In the genomic region with DNA sequence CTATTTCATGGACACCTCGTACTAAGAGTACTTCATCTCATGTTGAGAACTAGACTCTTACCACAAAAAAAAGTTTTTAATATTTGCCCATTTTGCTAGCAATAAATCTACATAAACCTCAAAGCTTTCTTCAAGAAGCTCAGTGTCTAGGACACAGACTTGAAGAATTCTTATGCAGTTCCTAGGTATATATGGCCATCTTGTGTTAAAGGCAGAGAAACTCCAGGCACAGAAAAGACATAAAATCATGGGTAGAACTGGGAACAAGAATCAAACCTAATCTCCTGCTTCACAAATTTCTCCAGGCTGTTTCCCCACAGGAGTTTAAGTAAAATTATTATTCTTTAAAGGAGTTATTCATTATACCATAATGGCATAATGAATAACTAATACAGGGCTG, we compare ENCODE assay signal across 15 cellular contexts. TPM values are rescaled to one million over a fixed set of nuclear protein-coding genes. Genes with fewer than 3 reads are reported as not detected.
DNase-seq lines count a peak whose midpoint lies in the region; ATAC-seq, FAIRE-seq and TF ChIP-seq lines count a peak whose summit lies in the region.
"Had no signal": no experiment of that assay in that cellular context is flagged by ENCODE, and none has a peak within 500 bp of the region (broad histone marks: within the 10 kb centered on the region; RNA-seq: fewer than 3 reads in every experiment).

No MANE protein-coding gene starts in this region.

- intact Hi-C loops in activated CD4-positive, alpha-beta T cell treated with anti-CD3 and anti-CD28 coated beads for 36 hours (cut with DNase I, micrococcal nuclease), result loop anchor here (5.0 kb wide), 2 partner anchors 457 to 1383 kb away; a partner anchor contains a TSS
- intact Hi-C loops in GM12878 (cut with micrococcal nuclease; ENCODE audit: unreplicated experiment), result loop anchor here (5.0 kb wide), 1 partner anchor 53 kb away; no protein-coding TSS in a partner anchor

- DNase-seq in activated CD4-positive, alpha-beta T cell treated with anti-CD3 and anti-CD28 coated beads for 36 hours, result no peak
- no peak for DNase-seq in activated CD4-positive, alpha-beta T cell treated with anti-CD3 and anti-CD28 coated beads, Interleukin-2, amount 50 U/mL, for 48 hours
- DNase-seq in GM12878 (ENCODE audit: low read depth, low spot score) (no peak), renal cortical epithelial cell (ENCODE audit: low read depth) (peak; percentile 41), AG20443 (ENCODE audit: low spot score) (no peak), NCI-H774 (lab: John Stamatoyannopoulos, UW) (no peak), left lobe of liver (ENCODE audit: low spot score) (no peak)
- DNase-seq: activated CD4-positive, alpha-beta T cell treated with anti-CD3 and anti-CD28 coated beads for 48 hours; heart left ventricle; NCI-H226; substantia nigra had no signal

- H3K9me3 ChIP-seq in GM12878 (replicated peaks; ENCODE audit: control insufficient read depth, insufficient read depth, low read length), result no peaks in the 10 kb centered on the region
- H3K9me3 ChIP-seq: heart left ventricle had no signal

- peaks cover 59% of the 10 kb centered on the region for H3K36me3 Mint-ChIP-seq in activated CD4-positive, alpha-beta T cell treated with anti-CD3 and anti-CD28 coated beads for 36 hours (ENCODE audit: low read depth)

- H3K9me3 Mint-ChIP-seq in activated CD4-positive, alpha-beta T cell treated with anti-CD3 and anti-CD28 coated beads for 36 hours (ENCODE audit: low read depth), result no peaks in the 10 kb centered on the region
- H3K9me3 Mint-ChIP-seq: central memory CD8-positive, alpha-beta T cell had no signal

- TF ChIP-seq POLR2A in GM12878 (IDR thresholded peaks at IDR 0.05; ENCODE audit: low read depth, low read length), result no peak

- SMC1A ChIA-PET in GM12878 (lab: Charles Lee; ENCODE audit: uncharacterized antibody, unreplicated experiment), result interaction anchor here (0.5 to 14.5 kb wide), 13 partner anchors 9 to 214 kb away, joined by 3 to 275 read pairs (median 5); a partner anchor contains a TSS

- no peaks in the 10 kb centered on the region for H3K27me3 Mint-ChIP-seq in activated CD4-positive, alpha-beta T cell treated with anti-CD3 and anti-CD28 coated beads for 36 hours
- H3K27me3 Mint-ChIP-seq: central memory CD8-positive, alpha-beta T cell had no signal

- RAD21 ChIA-PET in GM12878 (lab: Charles Lee; ENCODE audit: unreplicated experiment), result interaction anchor here (0.8 to 4.4 kb wide), 14 partner anchors 9 to 464 kb away, joined by 3 to 78 read pairs (median 5); a partner anchor contains a TSS

- no TSS peak for BruUV-seq in GM12878 (replicated peaks; lab: Mats Ljungman, UMichigan)

- TF ChIP-seq CTCF in KMS-11 (conservative IDR thresholded peaks at IDR 0.05; ENCODE audit: low read depth, low read length) (no peak), GM12878 (IDR thresholded peaks at IDR 0.05 in 2 of 3, conservative IDR thresholded peaks at IDR 0.05 in 1 of 3; ENCODE audit: control insufficient read depth in 2 of 3, extremely low read depth in 1 of 3, insufficient read depth in 1 of 3, low read depth in 3 of 3, low read length in 3 of 3) (peak in 1 of 3 experiments; percentile 53; a peak in 2 of 6 replicates)

- no peak for ATAC-seq in activated CD4-positive, alpha-beta T cell treated with anti-CD3 and anti-CD28 coated beads for 36 hours
- ATAC-seq in GM12878 (no peak), left lobe of liver (no peak)
- ATAC-seq: heart left ventricle, HepG2 had no signal

- WGBS in GM12878 (ENCODE audit: insufficient coverage, insufficient replicate concordance, low lambda C conversion rate, missing lambda C conversion rate), result 0% methylated on average over 1 of the region's 1 CpG

- no peak for FAIRE-seq in GM12878 (lab: Jason Lieb, UNC)
- FAIRE-seq: HepG2 had no signal

- H2AFZ ChIP-seq in KMS-11 (ENCODE audit: low read depth) (no peak overlapping the region), GM12878 (ENCODE audit: control insufficient read depth, low read depth, low read length) (no peak overlapping the region)

- no peak for TF ChIP-seq EP300 in GM12878 (IDR thresholded peaks at IDR 0.05; ENCODE audit: borderline replicate concordance in 1 of 2, control insufficient read depth in 1 of 2, low read depth in 2 of 2, low read length in 2 of 2)

- TF ChIP-seq RAD21 in GM12878 (IDR thresholded peaks at IDR 0.05; ENCODE audit: insufficient read depth, low read depth, low read length), result peak; percentile 53

- H3K36me3 ChIP-seq in KMS-11 (ENCODE audit: insufficient read depth) (peaks cover 6% of the 10 kb centered on the region; the same call in 1 of the 2 replicates), GM12878 (ENCODE audit: control insufficient read depth in 2 of 2, insufficient read depth in 2 of 2, low read length in 1 of 2) (peaks cover 10 to 11% of the 10 kb centered on the region in 2 experiments)

- 0 out of 2 replicates have a peak overlapping the region, but pooled peaks have one; percentile 3 for H3K4me2 ChIP-seq in KMS-11
- H3K4me2 ChIP-seq in GM12878 (ENCODE audit: control insufficient read depth, insufficient read depth), result peak overlapping the region; percentile 60

- H3K79me2 ChIP-seq in KMS-11 (ENCODE audit: insufficient read depth, low read depth) (peaks cover 41% of the 10 kb centered on the region), GM12878 (ENCODE audit: control insufficient read depth, insufficient read depth, low read length) (peaks cover 53% of the 10 kb centered on the region)

- CTCF ChIA-PET in activated CD4-positive, alpha-beta T cell treated with anti-CD3 and anti-CD28 coated beads for 36 hours (lab: Charles Lee), result interaction anchor here (0.7 to 1.0 kb wide), 3 partner anchors 10 to 138 kb away, joined by 3 read pairs; no protein-coding TSS in a partner anchor
- CTCF ChIA-PET in GM12878 (lab: Yijun Ruan, JAX), result interaction anchor here (0.7 to 3.7 kb wide), 18 partner anchors 8 to 465 kb away, joined by 3 to 60 read pairs (median 5); a partner anchor contains a TSS

- in situ Hi-C loops in GM12878 (cut with MboI), result no loop called here

- H3K4me3 ChIP-seq in KMS-11 (IDR thresholded peaks at IDR 0.05; ENCODE audit: insufficient read depth, low read depth, low read length) (no peak overlapping the region), GM12878 (peak overlapping the region; percentile 57)
- H3K4me3 ChIP-seq: heart left ventricle had no signal

- peaks cover 65% of the 10 kb centered on the region for H3K4me1 ChIP-seq in KMS-11 (ENCODE audit: low read depth, poor library complexity, severe bottlenecking)
- peaks cover 8% of the 10 kb centered on the region; the same call in 1 of the 2 replicates for H3K4me1 ChIP-seq in GM12878 (ENCODE audit: control insufficient read depth, insufficient read depth, low read length)

- peak overlapping the region; percentile 15 for H3K4me3 Mint-ChIP-seq in activated CD4-positive, alpha-beta T cell treated with anti-CD3 and anti-CD28 coated beads for 36 hours
- H3K4me3 Mint-ChIP-seq: central memory CD8-positive, alpha-beta T cell had no signal

- H3K27ac ChIP-seq in KMS-11, result no peak overlapping the region
- peak overlapping the region; percentile 61 for H3K27ac ChIP-seq in GM12878 (ENCODE audit: control insufficient read depth, insufficient read depth)
- H3K27ac ChIP-seq: heart left ventricle had no signal

- peaks cover 42% of the 10 kb centered on the region for H3K4me1 Mint-ChIP-seq in activated CD4-positive, alpha-beta T cell treated with anti-CD3 and anti-CD28 coated beads for 36 hours

- H3K27me3 ChIP-seq in KMS-11 (ENCODE audit: insufficient read depth, low read depth) (no peaks in the 10 kb centered on the region), GM12878 (replicated peaks in 1 of 2; ENCODE audit: control insufficient read depth in 2 of 2, insufficient read depth in 2 of 2, low read length in 1 of 2) (no peaks in the 10 kb centered on the region)
- H3K27me3 ChIP-seq: heart left ventricle had no signal

- peak overlapping the region; percentile 26 for H3K27ac Mint-ChIP-seq in activated CD4-positive, alpha-beta T cell treated with anti-CD3 and anti-CD28 coated beads for 36 hours

- POLR2A ChIA-PET in activated CD4-positive, alpha-beta T cell treated with anti-CD3 and anti-CD28 coated beads for 36 hours (lab: Charles Lee), result interaction anchor here (1.0 kb wide), 1 partner anchor 35 kb away, joined by 3 read pairs; no protein-coding TSS in a partner anchor
- POLR2A ChIA-PET in GM12878 (lab: Charles Lee), result interaction anchor here (0.7 to 3.3 kb wide), 9 partner anchors 9 to 155 kb away, joined by 3 to 24 read pairs (median 6); no protein-coding TSS in a partner anchor

- H3K9ac ChIP-seq in KMS-11 (no peak overlapping the region), GM12878 (ENCODE audit: control insufficient read depth, insufficient read depth, low read length) (peak overlapping the region; percentile 24)

- H4K20me1 ChIP-seq in KMS-11 (ENCODE audit: insufficient read depth) (no peaks in the 10 kb centered on the region), GM12878 (ENCODE audit: control insufficient read depth, insufficient read depth) (no peaks in the 10 kb centered on the region)

RNA-seq across cellular contexts. Expression of a gene that starts 4.4 kb away (rescaled TPM):
- 10 to 100 TPM; 51.3 to 52.4 TPM for total RNA-seq in activated CD4-positive, alpha-beta T cell treated with anti-CD3 and anti-CD28 coated beads for 36 hours
- total RNA-seq in GM12878 (2013; cell fraction: nucleolus; rRNA removed), result 61.6 and 66.5 TPM in 2 replicates
- total RNA-seq in GM12878 (2014; rRNA removed) (46.1 and 57.9 TPM in 2 replicates), GM12878 (2014; rRNA removed; fragmentation: Illumina TruSeq; extraction: Trizol) (56.6 and 57.2 TPM in 2 replicates), GM12878 (2021) (42.2 and 44.1 TPM in 2 replicates), renal cortical epithelial cell (20.8 and 34.7 TPM in 2 replicates), left lobe of liver (16.5 TPM)
- 21.6 TPM for polyA plus RNA-seq in GM12878 (2011; ENCODE audit: low read depth)
- polyA plus RNA-seq in GM12878 (2011; rRNA removed) (43.9 and 65.4 TPM in 2 replicates), GM12878 (2014; fragmentation: Illumina TruSeq; extraction: Trizol) (59.0 and 71.3 TPM in 2 replicates), GM12878 (2014; fragmentation: Nextera tagmentation; extraction: Ambion mirVana) (10 to 100 TPM; 17.7 to 23.6 TPM), GM12878 (2014; rRNA removed) (48.2 and 51.8 TPM in 2 replicates), GM12878 (2016; fragmentation: Nextera tagmentation; extraction: Ambion mirVana) (10 to 100 TPM; 52.8 to 54.7 TPM)
- polyA plus RNA-seq in GM12878 (2011; cell fraction: cytosol; rRNA removed), result 13.3 and 15.3 TPM in 2 replicates
- polyA plus RNA-seq in GM12878 (2011; cell fraction: nucleus; rRNA removed), result 58.2 and 77.4 TPM in 2 replicates
- 31.3 and 41.5 TPM in 2 replicates for polyA plus RNA-seq in GM12878 (2012)
- 19.3 and 21.9 TPM in 2 replicates for polyA minus RNA-seq in GM12878 (2011; rRNA and poly(A)+ RNA removed)
- polyA minus RNA-seq in GM12878 (2011; cell fraction: cytosol; rRNA and poly(A)+ RNA removed), result 8.2 and 11.1 TPM in 2 replicates
- polyA minus RNA-seq in GM12878 (2011; cell fraction: nucleus; rRNA and poly(A)+ RNA removed), result 36.0 and 51.6 TPM in 2 replicates

RNA-seq across cellular contexts. Expression of a gene that starts 4.7 kb away (rescaled TPM):
- 10 to 100 TPM; 18.4 to 22.6 TPM for total RNA-seq in activated CD4-positive, alpha-beta T cell treated with anti-CD3 and anti-CD28 coated beads for 36 hours
- 29.5 and 44.4 TPM in 2 replicates for total RNA-seq in GM12878 (2013; cell fraction: nucleolus; rRNA removed)
- total RNA-seq in GM12878 (2014; rRNA removed), result 8.3 and 10.4 TPM in 2 replicates
- total RNA-seq in GM12878 (2014; rRNA removed; fragmentation: Illumina TruSeq; extraction: Trizol), result 6.4 and 6.6 TPM in 2 replicates
- 12.2 and 12.9 TPM in 2 replicates for total RNA-seq in GM12878 (2021)
- polyA plus RNA-seq in GM12878 (2011; ENCODE audit: low read depth), result 13.7 TPM
- 6.4 and 8.6 TPM in 2 replicates for polyA plus RNA-seq in GM12878 (2011; rRNA removed)
- 8.4 and 8.5 TPM in 2 replicates for polyA plus RNA-seq in GM12878 (2011; cell fraction: cytosol; rRNA removed)
- polyA plus RNA-seq in GM12878 (2011; cell fraction: nucleus; rRNA removed), result 39.3 and 42.4 TPM in 2 replicates
- 9.4 and 10.7 TPM in 2 replicates for polyA plus RNA-seq in GM12878 (2012)
- polyA plus RNA-seq in GM12878 (2014; fragmentation: Illumina TruSeq; extraction: Trizol), result 6.7 and 12.1 TPM in 2 replicates
- polyA plus RNA-seq in GM12878 (2014; fragmentation: Nextera tagmentation; extraction: Ambion mirVana), result 1 to 10 TPM; 1.8 to 2.0 TPM
- 8.1 TPM in 2 replicates for polyA plus RNA-seq in GM12878 (2014; rRNA removed)
- polyA plus RNA-seq in GM12878 (2016; fragmentation: Nextera tagmentation; extraction: Ambion mirVana), result 10 to 100 TPM; 13.8 to 19.2 TPM
- 15.3 and 22.0 TPM in 2 replicates for polyA minus RNA-seq in GM12878 (2011; rRNA and poly(A)+ RNA removed)
- 4.8 and 5.1 TPM in 2 replicates for polyA minus RNA-seq in GM12878 (2011; cell fraction: cytosol; rRNA and poly(A)+ RNA removed)
- 19.5 and 28.5 TPM in 2 replicates for polyA minus RNA-seq in GM12878 (2011; cell fraction: nucleus; rRNA and poly(A)+ RNA removed)
- 13.2 and 32.8 TPM in 2 replicates for total RNA-seq in renal cortical epithelial cell
- total RNA-seq in left lobe of liver, result 11.0 TPM

RNA-seq across cellular contexts. Expression of a gene that starts 6.9 kb away (rescaled TPM):
- under 1 TPM; 0.56 to 0.73 TPM for total RNA-seq in activated CD4-positive, alpha-beta T cell treated with anti-CD3 and anti-CD28 coated beads for 36 hours
- 4.6 and 4.8 TPM in 2 replicates for total RNA-seq in GM12878 (2013; cell fraction: nucleolus; rRNA removed)
- total RNA-seq in GM12878 (2014; rRNA removed), result 0.34 and 0.38 TPM in 2 replicates
- 0.27 and 0.37 TPM in 2 replicates for total RNA-seq in GM12878 (2014; rRNA removed; fragmentation: Illumina TruSeq; extraction: Trizol)
- total RNA-seq in GM12878 (2021), result 0.61 and 0.67 TPM in 2 replicates
- polyA plus RNA-seq in GM12878 (2011; ENCODE audit: low read depth), result 0.38 TPM
- 0.36 and 0.38 TPM in 2 replicates for polyA plus RNA-seq in GM12878 (2011; rRNA removed)
- polyA plus RNA-seq in GM12878 (2011; cell fraction: cytosol; rRNA removed), result 0.37 and 0.47 TPM in 2 replicates
- 2.6 and 3.3 TPM in 2 replicates for polyA plus RNA-seq in GM12878 (2011; cell fraction: nucleus; rRNA removed)
- 0.84 and 0.97 TPM in 2 replicates for polyA plus RNA-seq in GM12878 (2012)
- polyA plus RNA-seq in GM12878 (2014; fragmentation: Illumina TruSeq; extraction: Trizol), result 0.30 and 0.66 TPM in 2 replicates
- polyA plus RNA-seq in GM12878 (2014; fragmentation: Nextera tagmentation; extraction: Ambion mirVana), result under 1 TPM; 0.02 to 0.03 TPM
- polyA plus RNA-seq in GM12878 (2014; rRNA removed), result 0.81 and 0.85 TPM in 2 replicates
- under 1 TPM; 0.21 to 0.32 TPM for polyA plus RNA-seq in GM12878 (2016; fragmentation: Nextera tagmentation; extraction: Ambion mirVana)
- 0.95 and 1.2 TPM in 2 replicates for polyA minus RNA-seq in GM12878 (2011; rRNA and poly(A)+ RNA removed)
- not detected in 2 replicates for polyA minus RNA-seq in GM12878 (2011; cell fraction: cytosol; rRNA and poly(A)+ RNA removed)
- 1.1 and 1.4 TPM in 2 replicates for polyA minus RNA-seq in GM12878 (2011; cell fraction: nucleus; rRNA and poly(A)+ RNA removed)
- total RNA-seq in renal cortical epithelial cell, result 0.50 TPM in 1 of 2 replicates, not detected in the other
- 0.40 TPM for total RNA-seq in left lobe of liver
- total RNA-seq: RPMI7951 had no signal
